21 cellular contexts compared by ENCODE assay signal in the genomic region with DNA sequence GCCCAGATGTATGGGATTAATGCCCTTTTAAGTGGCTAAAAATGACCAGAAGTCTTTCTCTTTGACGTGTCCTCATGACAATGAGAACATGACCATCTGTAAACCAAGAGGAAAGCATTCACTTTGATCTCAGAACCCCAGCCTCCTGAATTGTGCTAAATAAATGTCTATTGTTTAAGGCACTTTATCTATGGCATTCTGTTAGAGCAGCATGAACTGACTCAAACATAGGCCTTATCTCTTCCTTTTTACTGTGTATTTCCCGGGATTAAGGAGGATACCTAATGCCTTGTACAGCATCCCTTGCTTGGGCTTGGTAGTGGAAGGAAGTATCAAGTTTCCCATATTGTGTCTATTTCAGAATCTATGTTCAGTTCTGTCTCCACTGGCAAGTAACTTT. TPM values are rescaled to one million over a fixed set of nuclear protein-coding genes. Genes with fewer than 3 reads are reported as not detected.
DNase-seq lines count a peak whose midpoint lies in the region; ATAC-seq, FAIRE-seq and TF ChIP-seq lines count a peak whose summit lies in the region.
"Had no signal": no experiment of that assay in that cellular context is flagged by ENCODE, and none has a peak within 500 bp of the region (broad histone marks: within the 10 kb centered on the region; RNA-seq: fewer than 3 reads in every experiment).

No MANE protein-coding gene starts in this region.

- H3K36me3 ChIP-seq in GM12878 (ENCODE audit: control insufficient read depth in 2 of 2, insufficient read depth in 2 of 2, low read length in 1 of 2) = no peaks in the 10 kb centered on the region
- H3K36me3 ChIP-seq in endothelial cell of umbilical vein (ENCODE audit: control insufficient read depth in 2 of 2, extremely low read depth in 1 of 2, insufficient read depth in 2 of 2, low read length in 2 of 2) = no peaks in the 10 kb centered on the region
- H3K36me3 ChIP-seq in mesendoderm (ENCODE audit: control insufficient read depth, insufficient read depth, low read length) = no peaks in the 10 kb centered on the region
- H3K36me3 ChIP-seq: BE2C had no signal

- H2BK120ac ChIP-seq in mesendoderm (ENCODE audit: low read depth, low read length) = no peak overlapping the region

- TF ChIP-seq EP300 in GM12878 (IDR thresholded peaks at IDR 0.05; ENCODE audit: borderline replicate concordance in 1 of 2, control insufficient read depth in 1 of 2, low read depth in 2 of 2, low read length in 2 of 2) = no peak

- H4K5ac ChIP-seq in mesendoderm (ENCODE audit: low read length) = no peak overlapping the region

- BruUV-seq in GM12878 (replicated peaks; lab: Mats Ljungman, UMichigan) (no TSS peak), endothelial cell of umbilical vein (replicated peaks; lab: Mats Ljungman, UMichigan) (no TSS peak)

- no peaks in the 10 kb centered on the region for H3K79me2 ChIP-seq in GM12878 (ENCODE audit: control insufficient read depth, insufficient read depth, low read length)
- H3K79me2 ChIP-seq in endothelial cell of umbilical vein (ENCODE audit: control insufficient read depth, insufficient read depth, low read length) = no peaks in the 10 kb centered on the region
- no peaks in the 10 kb centered on the region for H3K79me2 ChIP-seq in mesendoderm (ENCODE audit: control insufficient read depth, insufficient read depth, low read length)

- H3K9me3 ChIP-seq in GM12878 (replicated peaks; ENCODE audit: control insufficient read depth, insufficient read depth, low read length) (no peaks in the 10 kb centered on the region), endothelial cell of umbilical vein (replicated peaks; ENCODE audit: control insufficient read depth, insufficient read depth, low read length) (no peaks in the 10 kb centered on the region)

- no peaks in the 10 kb centered on the region for H4K20me1 ChIP-seq in GM12878 (ENCODE audit: control insufficient read depth, insufficient read depth)
- no peaks in the 10 kb centered on the region for H4K20me1 ChIP-seq in endothelial cell of umbilical vein (replicated peaks; ENCODE audit: control insufficient read depth, extremely low read depth, insufficient read depth, low read length)

- H3K9me1 ChIP-seq in endothelial cell of umbilical vein (replicated peaks; ENCODE audit: control insufficient read depth, extremely low read depth, insufficient read depth, low read length) = no peaks in the 10 kb centered on the region

- H3K56ac ChIP-seq in mesendoderm (ENCODE audit: low read length) = no peak overlapping the region

- H3K79me1 ChIP-seq in mesendoderm (ENCODE audit: low read length) = no peaks in the 10 kb centered on the region

- no peak for ATAC-seq in GM12878

- no peak for TF ChIP-seq CTCF in GM12878 (IDR thresholded peaks at IDR 0.05 in 2 of 3, conservative IDR thresholded peaks at IDR 0.05 in 1 of 3; ENCODE audit: control insufficient read depth in 2 of 3, extremely low read depth in 1 of 3, insufficient read depth in 1 of 3, low read depth in 3 of 3, low read length in 3 of 3)
- TF ChIP-seq CTCF in endothelial cell of umbilical vein (IDR thresholded peaks at IDR 0.05; ENCODE audit: extremely low read depth in 1 of 2, insufficient read depth in 1 of 2, low read depth in 1 of 2, low read length in 2 of 2) = no peak
- TF ChIP-seq CTCF in GM13976 (IDR thresholded peaks at IDR 0.05; ENCODE audit: borderline replicate concordance, control extremely low read depth, extremely low read depth, insufficient read depth, missing control alignments) = no peak

- RAD21 ChIA-PET in GM12878 (lab: Charles Lee; ENCODE audit: unreplicated experiment) = no interaction called here

- H2BK5ac ChIP-seq in mesendoderm (ENCODE audit: low read length) = no peak overlapping the region

- 87% methylated on average over 2 of the region's 2 CpGs for WGBS in GM12878 (ENCODE audit: insufficient coverage, insufficient replicate concordance, low lambda C conversion rate, missing lambda C conversion rate)
- WGBS in mesendoderm (ENCODE audit: extremely low coverage, insufficient coverage, low lambda C conversion rate) = no CpG with 5 or more reads among the region's 2 CpGs

- TF ChIP-seq POLR2A in GM12878 (IDR thresholded peaks at IDR 0.05; ENCODE audit: low read depth, low read length) (no peak), endothelial cell of umbilical vein (IDR thresholded peaks at IDR 0.05; ENCODE audit: low read depth, low read length) (no peak)

- CTCF ChIA-PET in GM12878 (lab: Yijun Ruan, JAX) (no interaction called here), endothelial cell of umbilical vein (lab: Charles Lee) (no interaction called here)

- H2AK5ac ChIP-seq in mesendoderm (ENCODE audit: low read length) = no peak overlapping the region

- no peak overlapping the region for H2BK15ac ChIP-seq in mesendoderm (replicated peaks; ENCODE audit: low read depth)

- SMC1A ChIA-PET in GM12878 (lab: Charles Lee; ENCODE audit: uncharacterized antibody, unreplicated experiment) = no interaction called here

- H3K4me2 ChIP-seq in GM12878 (ENCODE audit: control insufficient read depth, insufficient read depth) (no peak overlapping the region), endothelial cell of umbilical vein (ENCODE audit: insufficient read depth, low read length) (no peak overlapping the region), mesendoderm (ENCODE audit: low read length) (no peak overlapping the region)

- TF ChIP-seq RAD21 in GM12878 (IDR thresholded peaks at IDR 0.05; ENCODE audit: insufficient read depth, low read depth, low read length) = no peak

- H3K4me3 ChIP-seq in GM12878 = no peak overlapping the region
- H3K4me3 ChIP-seq in endothelial cell of umbilical vein (replicated peaks in 1 of 3; ENCODE audit: insufficient read depth in 1 of 3, low read depth in 1 of 3, low read length in 3 of 3) = no peak overlapping the region
- H3K4me3 ChIP-seq in mesendoderm (ENCODE audit: low read length) = no peak overlapping the region

- DNase-seq in SW480 (ENCODE audit: low spot score) (peak; percentile 58), GM12878 (ENCODE audit: low read depth, low spot score) (no peak), endothelial cell of umbilical vein (ENCODE audit: low read depth, low spot score) (peak; percentile 74), mesendoderm (peak; percentile 77), midbrain (lab: John Stamatoyannopoulos, UW) (no peak), GM13976 (ENCODE audit: low spot score) (no peak)
- DNase-seq: ACHN; BE2C; C1 segment of cervical spinal cord; CD4-positive, CD25-positive, alpha-beta regulatory T cell; CD8-positive, alpha-beta memory T cell; COR-L47; DMS 273 treated with DMSO at 0.1 percent for 48 hours; DMS79; GDM1; GOT3; H7; IMR-90 had no signal

- H3K18ac ChIP-seq in mesendoderm (ENCODE audit: low read length) = no peak overlapping the region

- H3K4me1 ChIP-seq in GM12878 (ENCODE audit: control insufficient read depth, insufficient read depth, low read length) (peaks cover 10% of the 10 kb centered on the region), endothelial cell of umbilical vein (ENCODE audit: control insufficient read depth, extremely low read depth, insufficient read depth, low read length) (peaks cover 32% of the 10 kb centered on the region), mesendoderm (ENCODE audit: control insufficient read depth, low read depth, low read length) (peaks cover 1% of the 10 kb centered on the region)
- H3K4me1 ChIP-seq: BE2C had no signal

- no peaks in the 10 kb centered on the region for H3K27me3 ChIP-seq in GM12878 (replicated peaks in 1 of 2; ENCODE audit: control insufficient read depth in 2 of 2, insufficient read depth in 2 of 2, low read length in 1 of 2)
- H3K27me3 ChIP-seq in endothelial cell of umbilical vein (ENCODE audit: control insufficient read depth in 2 of 2, insufficient read depth in 2 of 2, low read length in 2 of 2) = no peaks in the 10 kb centered on the region
- H3K27me3 ChIP-seq in mesendoderm (ENCODE audit: insufficient read depth, low read length, poor library complexity) = no peaks in the 10 kb centered on the region
- H3K27me3 ChIP-seq: BE2C had no signal

- H2AFZ ChIP-seq in GM12878 (ENCODE audit: control insufficient read depth, low read depth, low read length) (no peak overlapping the region), endothelial cell of umbilical vein (ENCODE audit: low read depth, low read length) (peak overlapping the region; percentile 4)

- intact Hi-C loops in GM12878 (cut with micrococcal nuclease; ENCODE audit: unreplicated experiment) = no loop called here
- intact Hi-C loops in endothelial cell of umbilical vein (cut with micrococcal nuclease) = no loop called here

- no peak overlapping the region for H3K9ac ChIP-seq in GM12878 (ENCODE audit: control insufficient read depth, insufficient read depth, low read length)
- no peak overlapping the region for H3K9ac ChIP-seq in endothelial cell of umbilical vein (replicated peaks; ENCODE audit: extremely low read depth, insufficient read depth, low read length)
- H3K9ac ChIP-seq in mesendoderm (ENCODE audit: low read length) = no peak overlapping the region

- in situ Hi-C loops in GM12878 (cut with MboI) = no loop called here
- in situ Hi-C loops in GM13976 (cut with MboI; ENCODE audit: low sequenced_read_pairs, unreplicated experiment) = no loop called here

- POLR2A ChIA-PET in GM12878 (lab: Charles Lee) = no interaction called here
- POLR2A ChIA-PET in endothelial cell of umbilical vein (lab: Charles Lee) = no interaction called here

- H3K4ac ChIP-seq in mesendoderm (ENCODE audit: low read depth, low read length) = no peak overlapping the region

- no peak overlapping the region for H4K8ac ChIP-seq in mesendoderm (ENCODE audit: low read depth, low read length)

- no peak overlapping the region for H3K27ac ChIP-seq in GM12878 (ENCODE audit: control insufficient read depth, insufficient read depth)
- H3K27ac ChIP-seq in endothelial cell of umbilical vein (ENCODE audit: insufficient read depth, low read depth, low read length) = peak overlapping the region; percentile 26
- no peak overlapping the region for H3K27ac ChIP-seq in mesendoderm (ENCODE audit: low read depth, low read length)

- FAIRE-seq in GM12878 (lab: Jason Lieb, UNC) = no peak
- peak; percentile 44 for FAIRE-seq in endothelial cell of umbilical vein (lab: Jason Lieb, UNC)
- FAIRE-seq: A204.1, HTR-8/SVneo had no signal

- dilution Hi-C loops in endothelial cell of umbilical vein (cut with MboI; ENCODE audit: extremely low pct_ligation_motif_present, low sequenced_read_pairs) = no loop called here

- H3K23ac ChIP-seq in mesendoderm (ENCODE audit: low read length) = no peak overlapping the region

RNA-seq across cellular contexts. Expression of a gene that starts 47.2 kb away (rescaled TPM):
- not detected in 2 replicates for total RNA-seq in GM12878 (2013; cell fraction: nucleolus; rRNA removed)
- total RNA-seq in GM12878 (2014; rRNA removed) (0.11 and 0.34 TPM in 2 replicates), GM12878 (2014; rRNA removed; fragmentation: Illumina TruSeq; extraction: Trizol) (0.04 and 0.09 TPM in 2 replicates), GM12878 (2021) (0.18 and 0.80 TPM in 2 replicates), endothelial cell of umbilical vein (0.92 and 1.3 TPM in 2 replicates)
- not detected for polyA plus RNA-seq in GM12878 (2011; ENCODE audit: low read depth)
- polyA plus RNA-seq in GM12878 (2011; rRNA removed) (0.42 and 0.65 TPM in 2 replicates), GM12878 (2014; fragmentation: Illumina TruSeq; extraction: Trizol) (0.02 and 0.03 TPM in 2 replicates), GM12878 (2014; fragmentation: Nextera tagmentation; extraction: Ambion mirVana) (under 1 TPM; 0.03 to 0.05 TPM), GM12878 (2014; rRNA removed) (0.12 and 0.22 TPM in 2 replicates), GM12878 (2016; fragmentation: Nextera tagmentation; extraction: Ambion mirVana) (under 1 TPM; 0.15 to 0.35 TPM), endothelial cell of umbilical vein (0.14 and 0.49 TPM in 2 replicates)
- polyA plus RNA-seq in GM12878 (2011; cell fraction: cytosol; rRNA removed) = 0.69 and 2.3 TPM in 2 replicates
- 2.6 and 3.2 TPM in 2 replicates for polyA plus RNA-seq in GM12878 (2011; cell fraction: nucleus; rRNA removed)
- polyA plus RNA-seq in GM12878 (2012) = 0.08 and 0.41 TPM in 2 replicates
- polyA minus RNA-seq in GM12878 (2011; rRNA and poly(A)+ RNA removed) = 0.80 and 1.0 TPM in 2 replicates
- 1.3 and 3.0 TPM in 2 replicates for polyA minus RNA-seq in GM12878 (2011; cell fraction: cytosol; rRNA and poly(A)+ RNA removed)
- polyA minus RNA-seq in GM12878 (2011; cell fraction: nucleus; rRNA and poly(A)+ RNA removed) = 0.73 and 2.4 TPM in 2 replicates
- 0.23 and 0.31 TPM in 2 replicates for polyA plus RNA-seq in endothelial cell of umbilical vein (2011; cell fraction: cytosol; rRNA removed)
- 0.03 and 0.08 TPM in 2 replicates for polyA plus RNA-seq in endothelial cell of umbilical vein (2011; cell fraction: nucleus; rRNA removed)
- 0.18 and 0.27 TPM in 2 replicates for polyA plus RNA-seq in endothelial cell of umbilical vein (2012)
- 0.15 and 0.97 TPM in 2 replicates for polyA minus RNA-seq in endothelial cell of umbilical vein
- 0.72 TPM for polyA minus RNA-seq in endothelial cell of umbilical vein (2011; cell fraction: cytosol; rRNA and poly(A)+ RNA removed)
- 0.34 TPM in 1 of 2 replicates, not detected in the other for polyA minus RNA-seq in endothelial cell of umbilical vein (2011; cell fraction: nucleus; rRNA and poly(A)+ RNA removed)
- 1.2 TPM for polyA plus RNA-seq in mesendoderm (2013, experiment 1 of 2)
- 1.2 TPM for polyA plus RNA-seq in mesendoderm (2013, experiment 2 of 2)
- total RNA-seq: CD4-positive, CD25-positive, alpha-beta regulatory T cell; Daoy; IMR-90 had no signal
- polyA plus RNA-seq: CD8-positive, alpha-beta memory T cell had no signal

Comparison
In these comparisons a context has a peak if more than half of its experiments do, and no peak if none do; other contexts are left out.
1. DNase-seq: peak in SW480 (single experiment), endothelial cell of umbilical vein (single experiment) and mesendoderm (single experiment); none in GM12878 (single experiment), midbrain (single experiment) and GM13976 (single experiment).